Comparison of ENCODE assay signal across 14 cellular contexts in genomic region chr5:87282254-87282653, GRCh38. TPM values are rescaled to one million over a fixed set of nuclear protein-coding genes. Genes with fewer than 3 reads are reported as not detected.
DNase-seq lines count a peak whose midpoint lies in the region; ATAC-seq, FAIRE-seq and TF ChIP-seq lines count a peak whose summit lies in the region.
"Had no signal": no experiment of that assay in that cellular context is flagged by ENCODE, and none has a peak within 500 bp of the region (broad histone marks: within the 10 kb centered on the region; RNA-seq: fewer than 3 reads in every experiment).

No MANE protein-coding gene starts in this region.

- TF ChIP-seq CTCF in KMS-11 (conservative IDR thresholded peaks at IDR 0.05; ENCODE audit: low read depth, low read length) = no peak
- no peak for TF ChIP-seq CTCF in pancreas (IDR thresholded peaks at IDR 0.05)

- 79 to 86% methylated on average over 2 of the region's 2 CpGs for WGBS in pancreas, 2 donors

- H3K4me3 Mint-ChIP-seq in activated T-cell treated with anti-CD3 and anti-CD28 coated beads, Interleukin-2, amount 50 U/mL, for 24 hours = peak overlapping the region; percentile 56
- H3K4me3 Mint-ChIP-seq in activated naive CD8-positive, alpha-beta T cell treated with anti-CD3 and anti-CD28 coated beads, Interleukin-2, amount 10 ng/mL, durations not matched to agents 7 days and 5 days = peak overlapping the region; percentile 48
- H3K4me3 Mint-ChIP-seq in stimulated activated effector memory CD8-positive, alpha-beta T cell treated with anti-CD3 and anti-CD28 coated beads, Interleukin-12 subunit alpha, Interleukin-12 subunit beta, amount 100 ng/mL, for 72 hours = peak overlapping the region; percentile 37

- no peak for FAIRE-seq in pancreas (lab: Jason Lieb, UNC)
- FAIRE-seq: keratinocyte had no signal

- peaks cover 60% of the 10 kb centered on the region for H3K4me1 Mint-ChIP-seq in activated T-cell treated with anti-CD3 and anti-CD28 coated beads, Interleukin-2, amount 50 U/mL, for 24 hours (ENCODE audit: low read depth)
- peaks cover 18% of the 10 kb centered on the region for H3K4me1 Mint-ChIP-seq in activated naive CD8-positive, alpha-beta T cell treated with anti-CD3 and anti-CD28 coated beads, Interleukin-2, amount 10 ng/mL, durations not matched to agents 7 days and 5 days
- H3K4me1 Mint-ChIP-seq in stimulated activated effector memory CD8-positive, alpha-beta T cell treated with anti-CD3 and anti-CD28 coated beads, Interleukin-12 subunit alpha, Interleukin-12 subunit beta, amount 100 ng/mL, for 72 hours = peaks cover 37% of the 10 kb centered on the region

- H3K27ac Mint-ChIP-seq in activated T-cell treated with anti-CD3 and anti-CD28 coated beads, Interleukin-2, amount 50 U/mL, for 24 hours = peak overlapping the region; percentile 85
- peak overlapping the region; percentile 85 for H3K27ac Mint-ChIP-seq in activated naive CD8-positive, alpha-beta T cell treated with anti-CD3 and anti-CD28 coated beads, Interleukin-2, amount 10 ng/mL, durations not matched to agents 7 days and 5 days
- peak overlapping the region; percentile 75 for H3K27ac Mint-ChIP-seq in stimulated activated effector memory CD8-positive, alpha-beta T cell treated with anti-CD3 and anti-CD28 coated beads, Interleukin-12 subunit alpha, Interleukin-12 subunit beta, amount 100 ng/mL, for 72 hours

- intact Hi-C loops in pancreas (cut with DNase I) = no loop called here

- H3K36me3 ChIP-seq in KMS-11 (ENCODE audit: insufficient read depth) = no peaks in the 10 kb centered on the region
- no peaks in the 10 kb centered on the region for H3K36me3 ChIP-seq in pancreas

- H3K27me3 ChIP-seq in KMS-11 (ENCODE audit: insufficient read depth, low read depth) (no peaks in the 10 kb centered on the region), pancreas (no peaks in the 10 kb centered on the region)

- POLR2A ChIA-PET in activated naive CD8-positive, alpha-beta T cell treated with anti-CD3 and anti-CD28 coated beads, Interleukin-2, amount 10 ng/mL, durations not matched to agents 7 days and 5 days (lab: Charles Lee) = no interaction called here

- H3K27me3 Mint-ChIP-seq in activated T-cell treated with anti-CD3 and anti-CD28 coated beads, Interleukin-2, amount 50 U/mL, for 24 hours = no peaks in the 10 kb centered on the region
- H3K27me3 Mint-ChIP-seq in activated naive CD8-positive, alpha-beta T cell treated with anti-CD3 and anti-CD28 coated beads, Interleukin-2, amount 10 ng/mL, durations not matched to agents 7 days and 5 days = no peaks in the 10 kb centered on the region

- H3K9me3 Mint-ChIP-seq in activated T-cell treated with anti-CD3 and anti-CD28 coated beads, Interleukin-2, amount 50 U/mL, for 24 hours = no peaks in the 10 kb centered on the region
- no peaks in the 10 kb centered on the region for H3K9me3 Mint-ChIP-seq in activated naive CD8-positive, alpha-beta T cell treated with anti-CD3 and anti-CD28 coated beads, Interleukin-2, amount 10 ng/mL, durations not matched to agents 7 days and 5 days
- no peaks in the 10 kb centered on the region for H3K9me3 Mint-ChIP-seq in stimulated activated effector memory CD8-positive, alpha-beta T cell treated with anti-CD3 and anti-CD28 coated beads, Interleukin-12 subunit alpha, Interleukin-12 subunit beta, amount 100 ng/mL, for 72 hours

- no peak overlapping the region for H2AFZ ChIP-seq in KMS-11 (ENCODE audit: low read depth)

- H3K4me1 ChIP-seq in KMS-11 (ENCODE audit: low read depth, poor library complexity, severe bottlenecking) (peaks cover 19% of the 10 kb centered on the region), pancreas (no peaks in the 10 kb centered on the region)

- peak overlapping the region; percentile 37 for H3K4me2 ChIP-seq in KMS-11

- no peak for DNase-seq in activated T-cell treated with anti-CD3 and anti-CD28 coated beads, Interleukin-2, amount 50 U/mL, for 24 hours
- DNase-seq in activated T-cell treated with anti-CD3 and anti-CD28 coated beads for 4 hours (no peak), hippocampal formation (lab: John Stamatoyannopoulos, UW) (no peak), pancreas (no peak)
- no peak for DNase-seq in activated naive CD8-positive, alpha-beta T cell treated with anti-CD3 and anti-CD28 coated beads, Interleukin-2, amount 10 ng/mL, durations not matched to agents 7 days and 5 days
- DNase-seq in stimulated activated effector memory CD8-positive, alpha-beta T cell treated with anti-CD3 and anti-CD28 coated beads, Interleukin-12 subunit alpha, Interleukin-12 subunit beta, amount 100 ng/mL, for 72 hours (ENCODE audit: low spot score in 2 of 2) = no peak
- DNase-seq: GOT3, head of caudate nucleus, mesendoderm, NCI-H187, SHP77 had no signal

- H3K9me3 ChIP-seq in pancreas = no peaks in the 10 kb centered on the region

- H4K20me1 ChIP-seq in KMS-11 (ENCODE audit: insufficient read depth) = no peaks in the 10 kb centered on the region

- peak; percentile 63 for ATAC-seq in activated naive CD8-positive, alpha-beta T cell treated with anti-CD3 and anti-CD28 coated beads, Interleukin-2, amount 10 ng/mL, durations not matched to agents 7 days and 5 days (ENCODE audit: low read depth)
- peak; percentile 73 for ATAC-seq in stimulated activated effector memory CD8-positive, alpha-beta T cell treated with anti-CD3 and anti-CD28 coated beads, Interleukin-12 subunit alpha, Interleukin-12 subunit beta, amount 100 ng/mL, for 72 hours
- ATAC-seq in GM21529 (IDR thresholded peaks at IDR 0.05; ENCODE audit: unreplicated experiment) (no peak), pancreas (no peak)

- peaks cover 51% of the 10 kb centered on the region for H3K36me3 Mint-ChIP-seq in activated T-cell treated with anti-CD3 and anti-CD28 coated beads, Interleukin-2, amount 50 U/mL, for 24 hours (ENCODE audit: low read depth)
- peaks cover 29% of the 10 kb centered on the region for H3K36me3 Mint-ChIP-seq in activated naive CD8-positive, alpha-beta T cell treated with anti-CD3 and anti-CD28 coated beads, Interleukin-2, amount 10 ng/mL, durations not matched to agents 7 days and 5 days
- peaks cover 32% of the 10 kb centered on the region for H3K36me3 Mint-ChIP-seq in stimulated activated effector memory CD8-positive, alpha-beta T cell treated with anti-CD3 and anti-CD28 coated beads, Interleukin-12 subunit alpha, Interleukin-12 subunit beta, amount 100 ng/mL, for 72 hours

- H3K9ac ChIP-seq in KMS-11 = no peak overlapping the region

- peaks cover 21% of the 10 kb centered on the region; the same call in 1 of the 2 replicates for H3K79me2 ChIP-seq in KMS-11 (ENCODE audit: insufficient read depth, low read depth)

- H3K4me3 ChIP-seq in KMS-11 (IDR thresholded peaks at IDR 0.05; ENCODE audit: insufficient read depth, low read depth, low read length) = no peak overlapping the region
- H3K4me3 ChIP-seq in pancreas = no peak overlapping the region

- H3K27ac ChIP-seq in KMS-11 = peak overlapping the region; percentile 14; the same call in 1 of the 2 replicates
- H3K27ac ChIP-seq in pancreas = no peak overlapping the region

RNA-seq across cellular contexts. Expression of gene RASA1, which starts 14.6 kb away (rescaled TPM):
- total RNA-seq in activated naive CD8-positive, alpha-beta T cell treated with anti-CD3 and anti-CD28 coated beads, Interleukin-2, amount 10 ng/mL, durations not matched to agents 7 days and 5 days = 10 to 100 TPM; 17.0 to 21.1 TPM
- total RNA-seq in pancreas = 10 to 100 TPM in 3 of 6 donors, 1 to 10 TPM in 3; 7.4 to 17.7 (median 9.9) TPM
- polyA plus RNA-seq in pancreas = 10 to 100 TPM in 1 of 2 donors, 1 to 10 TPM in 1; 5.2 to 11.4 TPM

Comparison
In these comparisons a context has a peak if more than half of its experiments do, and no peak if none do; other contexts are left out.
1. ATAC-seq: peak in activated naive CD8-positive, alpha-beta T cell treated with anti-CD3 and anti-CD28 coated beads, Interleukin-2, amount 10 ng/mL, durations not matched to agents 7 days and 5 days (single experiment) and stimulated activated effector memory CD8-positive, alpha-beta T cell treated with anti-CD3 and anti-CD28 coated beads, Interleukin-12 subunit alpha, Interleukin-12 subunit beta, amount 100 ng/mL, for 72 hours (single experiment); none in GM21529 (single experiment) and pancreas (0 of 4).
2. Peak in every context shown above with its lines, with median percentiles within 50 percentile points of each other: H3K27ac Mint-ChIP-seq and H3K4me3 Mint-ChIP-seq.